In genomic region chr10:101224910-101225823, GRCh38 we compare ENCODE assay signal across 11 cellular contexts. TPM values are rescaled to one million over a fixed set of nuclear protein-coding genes. Genes with fewer than 3 reads are reported as not detected.
DNase-seq lines count a peak whose midpoint lies in the region; ATAC-seq and TF ChIP-seq lines count a peak whose summit lies in the region.
"Had no signal": no experiment of that assay in that cellular context is flagged by ENCODE, and none has a peak within 500 bp of the region (broad histone marks: within the 10 kb centered on the region; RNA-seq: fewer than 3 reads in every experiment).

No MANE protein-coding gene starts in this region.

- no peak overlapping the region for H3K9ac ChIP-seq in trophoblast cell (ENCODE audit: low read length)

- no peak overlapping the region for H3K18ac ChIP-seq in trophoblast cell (ENCODE audit: low read length)

- H2AK5ac ChIP-seq in trophoblast cell (ENCODE audit: low read length): no peak overlapping the region

- H3K36me3 Mint-ChIP-seq in T-helper 17 cell (ENCODE audit: low read depth): peaks cover 13% of the 10 kb centered on the region
- peaks cover 13% of the 10 kb centered on the region for H3K36me3 Mint-ChIP-seq in stimulated activated effector memory CD8-positive, alpha-beta T cell treated with anti-CD3 and anti-CD28 coated beads, Interleukin-12 subunit alpha, Interleukin-12 subunit beta, amount 100 ng/mL, for 72 hours
- H3K36me3 Mint-ChIP-seq: mesothelial cell of epicardium had no signal

- no peaks in the 10 kb centered on the region for H3K79me2 ChIP-seq in trophoblast cell (ENCODE audit: control insufficient read depth, insufficient read depth, low read length, poor library complexity)

- peak overlapping the region; percentile 16 for H3K27ac Mint-ChIP-seq in T-helper 17 cell
- no peak overlapping the region for H3K27ac Mint-ChIP-seq in stimulated activated effector memory CD8-positive, alpha-beta T cell treated with anti-CD3 and anti-CD28 coated beads, Interleukin-12 subunit alpha, Interleukin-12 subunit beta, amount 100 ng/mL, for 72 hours
- H3K27ac Mint-ChIP-seq: mesothelial cell of epicardium had no signal

- no peak overlapping the region for H3K23ac ChIP-seq in trophoblast cell (ENCODE audit: low read length)

- H3K9me3 ChIP-seq in T-helper 17 cell (ENCODE audit: control insufficient read depth, low read length, poor library complexity, severe bottlenecking) (no peaks in the 10 kb centered on the region), trophoblast cell (ENCODE audit: insufficient read depth, low read depth, low read length) (peaks cover 17% of the 10 kb centered on the region)

- H2BK5ac ChIP-seq in trophoblast cell (ENCODE audit: low read depth, low read length, poor library complexity): no peak overlapping the region

- peak; percentile 34 for DNase-seq in activated CD4-positive, CD25-positive, alpha-beta regulatory T cell treated with anti-CD3 and anti-CD28 coated beads, Interleukin-2, amount 50 U/mL, for 72 hours
- no peak for DNase-seq in activated CD4-positive, CD25-positive, alpha-beta regulatory T cell (lab: John Stamatoyannopoulos, UW)
- no peak for DNase-seq in T-helper 17 cell
- DNase-seq in fibroblast of the aortic adventitia (ENCODE audit: low read depth): no peak
- DNase-seq in stimulated activated effector memory CD8-positive, alpha-beta T cell treated with anti-CD3 and anti-CD28 coated beads, Interleukin-12 subunit alpha, Interleukin-12 subunit beta, amount 100 ng/mL, for 72 hours (ENCODE audit: low spot score in 2 of 2): no peak
- DNase-seq in SK-N-DZ (ENCODE audit: low spot score): no peak
- no peak for DNase-seq in trophoblast cell
- no peak for DNase-seq in nucleus accumbens (lab: John Stamatoyannopoulos, UW)
- DNase-seq: AML-193, Karpas-422 had no signal

- H3K27me3 Mint-ChIP-seq in T-helper 17 cell: peaks cover 75% of the 10 kb centered on the region

- no peaks in the 10 kb centered on the region for H3K4me1 ChIP-seq in trophoblast cell (ENCODE audit: control insufficient read depth in 1 of 2, insufficient read depth in 2 of 2, low read length in 2 of 2)

- TF ChIP-seq CTCF in fibroblast of the aortic adventitia (IDR thresholded peaks at IDR 0.05; ENCODE audit: insufficient read depth, low read length): peak; percentile 1

- no peak overlapping the region for H3K4ac ChIP-seq in trophoblast cell (ENCODE audit: low read depth, low read length)

- H2AFZ ChIP-seq in trophoblast cell (ENCODE audit: insufficient read depth, low read length, poor library complexity): no peak overlapping the region

- no peak overlapping the region for H3K14ac ChIP-seq in trophoblast cell (ENCODE audit: low read length)

- H2BK12ac ChIP-seq in trophoblast cell (ENCODE audit: low read length): no peak overlapping the region

- WGBS in trophoblast cell (ENCODE audit: extremely low coverage, insufficient coverage, insufficient read length): no CpG with 5 or more reads among the region's 53 CpGs

- no peaks in the 10 kb centered on the region for H3K9me3 Mint-ChIP-seq in stimulated activated effector memory CD8-positive, alpha-beta T cell treated with anti-CD3 and anti-CD28 coated beads, Interleukin-12 subunit alpha, Interleukin-12 subunit beta, amount 100 ng/mL, for 72 hours
- H3K9me3 Mint-ChIP-seq: mesothelial cell of epicardium had no signal

- H2BK120ac ChIP-seq in trophoblast cell (ENCODE audit: insufficient read depth, low read length, poor library complexity): no peak overlapping the region

- H4K8ac ChIP-seq in trophoblast cell (ENCODE audit: low read depth, low read length): no peak overlapping the region

- H4K12ac ChIP-seq in trophoblast cell (ENCODE audit: low read depth, low read length): no peak overlapping the region

- H3K79me1 ChIP-seq in trophoblast cell (ENCODE audit: low read length): no peaks in the 10 kb centered on the region

- no peak overlapping the region for H3K4me3 ChIP-seq in fibroblast of the aortic adventitia (ENCODE audit: low read depth, low read length)
- no peak overlapping the region for H3K4me3 ChIP-seq in trophoblast cell (ENCODE audit: low read depth, low read length)

- H4K91ac ChIP-seq in trophoblast cell (ENCODE audit: low read depth, low read length): no peak overlapping the region

- H3K27me3 ChIP-seq in trophoblast cell (ENCODE audit: insufficient read depth, low read length): peaks cover 97% of the 10 kb centered on the region

- no peak overlapping the region for H3K4me2 ChIP-seq in trophoblast cell (ENCODE audit: low read length)

- no peak for ATAC-seq in T-helper 17 cell
- no peak for ATAC-seq in stimulated activated effector memory CD8-positive, alpha-beta T cell treated with anti-CD3 and anti-CD28 coated beads, Interleukin-12 subunit alpha, Interleukin-12 subunit beta, amount 100 ng/mL, for 72 hours

- H3K4me3 Mint-ChIP-seq in T-helper 17 cell: peak overlapping the region; percentile 86
- peak overlapping the region; percentile 70 for H3K4me3 Mint-ChIP-seq in stimulated activated effector memory CD8-positive, alpha-beta T cell treated with anti-CD3 and anti-CD28 coated beads, Interleukin-12 subunit alpha, Interleukin-12 subunit beta, amount 100 ng/mL, for 72 hours
- H3K4me3 Mint-ChIP-seq: mesothelial cell of epicardium had no signal

- peaks cover 42% of the 10 kb centered on the region for H3K4me1 Mint-ChIP-seq in T-helper 17 cell
- peaks cover 70% of the 10 kb centered on the region for H3K4me1 Mint-ChIP-seq in stimulated activated effector memory CD8-positive, alpha-beta T cell treated with anti-CD3 and anti-CD28 coated beads, Interleukin-12 subunit alpha, Interleukin-12 subunit beta, amount 100 ng/mL, for 72 hours

- H3K36me3 ChIP-seq in trophoblast cell (ENCODE audit: control insufficient read depth in 1 of 2, insufficient read depth in 2 of 2, low read length in 2 of 2): no peaks in the 10 kb centered on the region

- H3K27ac ChIP-seq in trophoblast cell (ENCODE audit: low read depth, low read length): no peak overlapping the region

RNA-seq across cellular contexts. Expression of gene LBX1, which starts 4.1 kb away (rescaled TPM):
- total RNA-seq in T-helper 17 cell (not detected), fibroblast of the aortic adventitia (ENCODE audit: low replicate concordance) (0.08 TPM in 1 of 2 replicates, not detected in the other)
- polyA plus RNA-seq in SK-N-DZ (2014; cell fraction: cytosol; rRNA removed): not detected in 2 replicates
- polyA plus RNA-seq in SK-N-DZ (2014; cell fraction: nucleus; rRNA removed): not detected in 2 replicates
- polyA plus RNA-seq in trophoblast cell (2013): not detected in 2 replicates
- total RNA-seq: mesothelial cell of epicardium had no signal
